ENCODE assay signal across 8 cellular contexts in the genomic region with DNA sequence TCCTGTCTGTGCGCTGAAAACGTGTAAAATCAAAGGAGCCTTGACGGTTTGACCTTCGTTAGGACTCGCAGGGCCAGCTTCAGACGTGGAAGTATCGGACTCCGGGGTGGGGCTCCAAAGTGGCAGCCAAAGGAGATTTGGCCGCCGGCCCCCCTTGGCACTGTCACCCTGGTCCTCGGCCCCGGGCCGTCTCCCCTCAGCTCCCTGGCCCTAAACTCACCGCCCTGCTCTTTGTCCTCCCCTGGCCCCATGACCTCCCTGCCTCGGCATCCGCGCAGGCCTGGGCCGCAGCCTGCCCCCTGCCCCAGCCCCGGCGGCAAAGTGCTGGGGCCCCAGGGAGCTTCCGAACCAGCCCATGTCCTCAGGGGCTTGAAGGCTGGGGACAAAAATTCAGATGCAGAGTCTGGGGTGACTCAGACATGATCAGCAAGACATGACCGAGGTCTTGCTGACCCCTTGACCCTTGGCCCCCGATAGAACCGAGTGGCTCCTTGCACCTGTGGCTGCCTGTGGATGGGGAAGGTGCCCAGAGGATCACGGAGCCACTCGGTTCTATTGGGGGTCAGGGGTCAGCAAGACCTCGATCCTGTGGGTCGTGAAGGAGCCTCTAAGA. TPM values are rescaled to one million over a fixed set of nuclear protein-coding genes. Genes with fewer than 3 reads are reported as not detected.
A peak's percentile ranks its signal among the peaks of the same experiment; 100 is the strongest.
DNase-seq lines count a peak whose midpoint lies in the region; ATAC-seq, FAIRE-seq and TF ChIP-seq lines count a peak whose summit lies in the region.

No MANE protein-coding gene starts in this region.

- ATAC-seq in HG02610 (IDR thresholded peaks at IDR 0.05; ENCODE audit: unreplicated experiment) (no peak), GM21737 (IDR thresholded peaks at IDR 0.05; ENCODE audit: unreplicated experiment) (no peak), HG02870 (IDR thresholded peaks at IDR 0.05; ENCODE audit: unreplicated experiment) (no peak)

- H3K27me3 ChIP-seq in HL-60 (ENCODE audit: insufficient read depth, poor library complexity, severe bottlenecking) (peaks cover 8% of the 10 kb centered on the region), adipocyte (replicated peaks; ENCODE audit: control insufficient read depth, insufficient read depth, low read length) (no peaks in the 10 kb centered on the region), keratinocyte (ENCODE audit: control insufficient read depth, extremely low read depth, insufficient read depth, low read length) (no peaks in the 10 kb centered on the region), stomach smooth muscle (ENCODE audit: control insufficient read depth in 1 of 2, insufficient read depth in 2 of 2, low read length in 2 of 2) (no peaks in the 10 kb centered on the region)

- H2AFZ ChIP-seq in keratinocyte (ENCODE audit: control insufficient read depth, low read length): no peak overlapping the region

- H3K4me3 ChIP-seq in HL-60 (replicated peaks; ENCODE audit: insufficient read depth, low read length): peak overlapping the region; percentile 48
- peak overlapping the region; percentile 80 for H3K4me3 ChIP-seq in adipocyte (ENCODE audit: low read length)
- H3K4me3 ChIP-seq in keratinocyte (ENCODE audit: control insufficient read depth in 2 of 3, extremely low read depth in 1 of 3, insufficient read depth in 2 of 3, low read depth in 1 of 3, low read length in 3 of 3): peak overlapping the region; percentile 52 to 66 (median 65)
- peak overlapping the region; percentile 35 to 73 for H3K4me3 ChIP-seq in stomach smooth muscle (ENCODE audit: low read length in 2 of 2)

- H3K36me3 ChIP-seq in adipocyte (ENCODE audit: control insufficient read depth, insufficient read depth, low read length, severe bottlenecking) (no peaks in the 10 kb centered on the region), keratinocyte (ENCODE audit: control insufficient read depth in 2 of 2, extremely low read depth in 1 of 2, insufficient read depth in 2 of 2, low read length in 2 of 2) (peaks cover 0 to 2% of the 10 kb centered on the region in 2 experiments), stomach smooth muscle (ENCODE audit: control insufficient read depth in 2 of 2, insufficient read depth in 2 of 2, low read length in 2 of 2) (no peaks in the 10 kb centered on the region)

- H3K9me3 ChIP-seq in adipocyte (ENCODE audit: control insufficient read depth, low read length): no peaks in the 10 kb centered on the region
- H3K9me3 ChIP-seq in keratinocyte (ENCODE audit: control insufficient read depth, low read depth, low read length): no peaks in the 10 kb centered on the region
- H3K9me3 ChIP-seq in stomach smooth muscle (ENCODE audit: control insufficient read depth in 2 of 2, low read length in 2 of 2): no peaks in the 10 kb centered on the region

- peaks cover 10% of the 10 kb centered on the region for H3K4me1 ChIP-seq in adipocyte (ENCODE audit: control insufficient read depth, insufficient read depth, low read length)
- H3K4me1 ChIP-seq in keratinocyte (ENCODE audit: control insufficient read depth, extremely low read depth, insufficient read depth, low read length): peaks cover 17% of the 10 kb centered on the region
- peaks cover 21% of the 10 kb centered on the region for H3K4me1 ChIP-seq in stomach smooth muscle (ENCODE audit: control insufficient read depth, insufficient read depth, low read length)

- TF ChIP-seq CTCF in HL-60 (IDR thresholded peaks at IDR 0.05; ENCODE audit: insufficient read depth, low read length) (no peak), keratinocyte (optimal IDR thresholded peaks at IDR 0.05 in 1 of 3, IDR thresholded peaks at IDR 0.05 in 1 of 3, conservative IDR thresholded peaks at IDR 0.05 in 1 of 3; ENCODE audit: extremely low read depth in 1 of 3, insufficient read depth in 2 of 3, low read length in 3 of 3) (no peak)

- H3K79me2 ChIP-seq in keratinocyte (ENCODE audit: control insufficient read depth, insufficient read depth, low read length): peaks cover 5% of the 10 kb centered on the region

- no peak for FAIRE-seq in keratinocyte (lab: Jason Lieb, UNC)

- no peak for DNase-seq in HL-60 (ENCODE audit: low read depth in 1 of 2, low spot score in 1 of 2)
- DNase-seq in adipocyte (ENCODE audit: low read depth): no peak
- DNase-seq in keratinocyte (ENCODE audit: low read depth, low spot score): no peak
- DNase-seq in NCI-H524 treated with DMSO at 0.1 percent for 48 hours (lab: John Stamatoyannopoulos, UW): no peak

- H4K20me1 ChIP-seq in keratinocyte (ENCODE audit: control insufficient read depth, extremely low read depth, insufficient read depth, low read length): no peaks in the 10 kb centered on the region

- H3K4me2 ChIP-seq in keratinocyte (ENCODE audit: control insufficient read depth, extremely low read depth, insufficient read depth, low read depth, low read length): peak overlapping the region; percentile 92

- H3K27ac ChIP-seq in HL-60 (replicated peaks) (no peak overlapping the region), keratinocyte (ENCODE audit: control insufficient read depth, insufficient read depth, low read length) (peak overlapping the region; percentile 43), stomach smooth muscle (ENCODE audit: low read length) (peak overlapping the region; percentile 58)

- H3K9me1 ChIP-seq in keratinocyte (ENCODE audit: control insufficient read depth, extremely low read depth, insufficient read depth, low read length): no peaks in the 10 kb centered on the region

- H3K9ac ChIP-seq in adipocyte (ENCODE audit: low read length) (peak overlapping the region; percentile 87), keratinocyte (ENCODE audit: control insufficient read depth, extremely low read depth, insufficient read depth, low read length) (peak overlapping the region; percentile 81), stomach smooth muscle (ENCODE audit: low read length in 2 of 2) (peak overlapping the region; percentile 62 to 73)

- dilution Hi-C loops in keratinocyte (cut with MboI; ENCODE audit: extremely low pct_ligation_motif_present, low sequenced_read_pairs): no loop called here

RNA-seq across cellular contexts. Expression of a gene that starts 6.9 kb away (rescaled TPM):
- polyA plus RNA-seq in keratinocyte: 10.7 to 15.2 TPM (median 13.7 TPM) in 3 replicates
- 8.8 TPM for polyA plus RNA-seq in keratinocyte (2011; ENCODE audit: low read depth)
- polyA plus RNA-seq in keratinocyte (2011; cell fraction: cytosol; rRNA removed): 5.8 and 13.6 TPM in 2 replicates
- 27.9 and 36.6 TPM in 2 replicates for polyA plus RNA-seq in keratinocyte (2011; cell fraction: nucleus; rRNA removed)
- polyA plus RNA-seq in keratinocyte (2012; ENCODE audit: low replicate concordance): 10.3 and 23.2 TPM in 2 replicates
- polyA minus RNA-seq in keratinocyte: 10.0 to 29.1 TPM (median 12.6 TPM) in 3 replicates
- polyA minus RNA-seq in keratinocyte (2011; cell fraction: cytosol; rRNA and poly(A)+ RNA removed): 18.0 TPM
- polyA minus RNA-seq in keratinocyte (2011; cell fraction: nucleus; rRNA and poly(A)+ RNA removed): 32.3 and 38.0 TPM in 2 replicates

RNA-seq across cellular contexts. Expression of a gene that starts 8.6 kb away (rescaled TPM):
- 23.1 to 63.6 TPM (median 24.3 TPM) in 3 replicates for polyA plus RNA-seq in keratinocyte
- 11.0 TPM for polyA plus RNA-seq in keratinocyte (2011; ENCODE audit: low read depth)
- 11.0 and 33.6 TPM in 2 replicates for polyA plus RNA-seq in keratinocyte (2011; cell fraction: cytosol; rRNA removed)
- polyA plus RNA-seq in keratinocyte (2011; cell fraction: nucleus; rRNA removed): 91.2 and 106 TPM in 2 replicates
- polyA plus RNA-seq in keratinocyte (2012; ENCODE audit: low replicate concordance): 23.0 and 32.2 TPM in 2 replicates
- polyA minus RNA-seq in keratinocyte: 10.4 to 19.1 TPM (median 15.0 TPM) in 3 replicates
- polyA minus RNA-seq in keratinocyte (2011; cell fraction: cytosol; rRNA and poly(A)+ RNA removed): 56.2 TPM
- polyA minus RNA-seq in keratinocyte (2011; cell fraction: nucleus; rRNA and poly(A)+ RNA removed): 30.8 and 35.3 TPM in 2 replicates

RNA-seq across cellular contexts. Expression of a gene that starts 8.8 kb away (rescaled TPM):
- 0.94 to 1.5 TPM (median 1.2 TPM) in 3 replicates for polyA plus RNA-seq in keratinocyte
- 1.7 TPM for polyA plus RNA-seq in keratinocyte (2011; ENCODE audit: low read depth)
- 0.13 and 0.73 TPM in 2 replicates for polyA plus RNA-seq in keratinocyte (2011; cell fraction: cytosol; rRNA removed)
- 4.6 and 7.2 TPM in 2 replicates for polyA plus RNA-seq in keratinocyte (2011; cell fraction: nucleus; rRNA removed)
- polyA plus RNA-seq in keratinocyte (2012; ENCODE audit: low replicate concordance): 0.81 and 1.4 TPM in 2 replicates
- 0.13 to 0.58 TPM (median 0.49 TPM) in 3 replicates for polyA minus RNA-seq in keratinocyte
- 1.2 TPM for polyA minus RNA-seq in keratinocyte (2011; cell fraction: cytosol; rRNA and poly(A)+ RNA removed)
- polyA minus RNA-seq in keratinocyte (2011; cell fraction: nucleus; rRNA and poly(A)+ RNA removed): 0.31 and 1.2 TPM in 2 replicates

RNA-seq across cellular contexts. Expression of a gene that starts 32.1 kb away (rescaled TPM):
- polyA plus RNA-seq in keratinocyte: 0.14 to 0.44 TPM (median 0.28 TPM) in 3 replicates
- polyA plus RNA-seq in keratinocyte (2011; ENCODE audit: low read depth): not detected
- 0.09 and 0.18 TPM in 2 replicates for polyA plus RNA-seq in keratinocyte (2011; cell fraction: cytosol; rRNA removed)
- 0.53 and 1.1 TPM in 2 replicates for polyA plus RNA-seq in keratinocyte (2011; cell fraction: nucleus; rRNA removed)
- polyA plus RNA-seq in keratinocyte (2012; ENCODE audit: low replicate concordance): 0.39 and 0.45 TPM in 2 replicates
- polyA minus RNA-seq in keratinocyte: 0.26 to 0.38 TPM (median 0.30 TPM) in 3 replicates
- polyA minus RNA-seq in keratinocyte (2011; cell fraction: cytosol; rRNA and poly(A)+ RNA removed): not detected
- polyA minus RNA-seq in keratinocyte (2011; cell fraction: nucleus; rRNA and poly(A)+ RNA removed): 0.23 and 0.63 TPM in 2 replicates

RNA-seq across cellular contexts. Expression of a gene that starts 34.0 kb away (rescaled TPM):
- 112 to 164 TPM (median 122 TPM) in 3 replicates for polyA plus RNA-seq in keratinocyte
- 109 TPM for polyA plus RNA-seq in keratinocyte (2011; ENCODE audit: low read depth)
- 105 and 178 TPM in 2 replicates for polyA plus RNA-seq in keratinocyte (2011; cell fraction: cytosol; rRNA removed)
- 175 and 179 TPM in 2 replicates for polyA plus RNA-seq in keratinocyte (2011; cell fraction: nucleus; rRNA removed)
- 115 and 238 TPM in 2 replicates for polyA plus RNA-seq in keratinocyte (2012; ENCODE audit: low replicate concordance)
- polyA minus RNA-seq in keratinocyte: 143 to 287 TPM (median 170 TPM) in 3 replicates
- polyA minus RNA-seq in keratinocyte (2011; cell fraction: cytosol; rRNA and poly(A)+ RNA removed): 122 TPM
- polyA minus RNA-seq in keratinocyte (2011; cell fraction: nucleus; rRNA and poly(A)+ RNA removed): 24.8 and 25.6 TPM in 2 replicates
